ENCODE assay signal across 27 cellular contexts in genomic region chr3:59237121-59237520, GRCh38.
A peak's percentile ranks its signal among the peaks of the same experiment; 100 is the strongest.
DNase-seq lines count a peak whose midpoint lies in the region; ATAC-seq, FAIRE-seq and TF ChIP-seq lines count a peak whose summit lies in the region.
"Had no signal": no experiment of that assay in that cellular context is flagged by ENCODE, and none has a peak within 500 bp of the region (broad histone marks: within the 10 kb centered on the region; RNA-seq: fewer than 3 reads in every experiment).

No MANE protein-coding gene starts in this region.

- no TSS peak for BruUV-seq in PC-3 (replicated peaks; lab: Mats Ljungman, UMichigan)

- peak overlapping the region; percentile 19 for H3K4me2 ChIP-seq in PC-3 (ENCODE audit: low read length)

- TF ChIP-seq CTCF in PC-3 (conservative IDR thresholded peaks at IDR 0.05; ENCODE audit: low read depth, low read length) (no peak), astrocyte of the spinal cord (IDR thresholded peaks at IDR 0.05; ENCODE audit: low read depth, low read length) (no peak)

- H3K27me3 Mint-ChIP-seq in stimulated activated memory B cell treated with anti-CD40 and anti-IgM and Interleukin-4, amounts not matched to agents 10 μg/mL and 1 μg/mL and 100 μg/mL, for 72 hours = no peaks in the 10 kb centered on the region
- H3K27me3 Mint-ChIP-seq: brain, naive B cell had no signal

- no peaks in the 10 kb centered on the region for H3K79me2 ChIP-seq in PC-3 (ENCODE audit: low read length)

- POLR2A ChIA-PET in PC-3 (lab: Charles Lee; ENCODE audit: unreplicated experiment) = no interaction called here

- H2AFZ ChIP-seq in PC-3 (ENCODE audit: low read length) = 0 out of 2 replicates have a peak overlapping the region, but pooled peaks have one; percentile 35

- H3K9ac ChIP-seq in PC-3 (ENCODE audit: low read length) = peak overlapping the region; percentile 30

- no peaks in the 10 kb centered on the region for H3K27me3 ChIP-seq in PC-3 (ENCODE audit: low read length)
- H3K27me3 ChIP-seq: left lung, Peyer's patch had no signal

- no peak overlapping the region for H3K27ac Mint-ChIP-seq in stimulated activated memory B cell treated with anti-CD40 and anti-IgM and Interleukin-4, amounts not matched to agents 10 μg/mL and 1 μg/mL and 100 μg/mL, for 72 hours
- H3K27ac Mint-ChIP-seq: activated naive CD8-positive, alpha-beta T cell treated with anti-CD3 and anti-CD28 coated beads, Interleukin-2, amount 10 ng/mL, durations not matched to agents 7 days and 5 days; brain; CD8-positive, alpha-beta T cell; H9; WTC11 had no signal

- no peaks in the 10 kb centered on the region for H3F3A ChIP-seq in PC-3 (ENCODE audit: low read length, unreplicated experiment)

- intact Hi-C loops in PC-3 (cut with micrococcal nuclease) = loop anchor here (2.0 kb wide), 1 partner anchor 24 kb away; no protein-coding TSS in a partner anchor

- H3K4me1 ChIP-seq in PC-3 (ENCODE audit: insufficient read depth, low read length) = peaks cover 49% of the 10 kb centered on the region
- H3K4me1 ChIP-seq: left lung, Peyer's patch had no signal

- H3K9me3 ChIP-seq in PC-3 (ENCODE audit: low read length) = no peaks in the 10 kb centered on the region
- H3K9me3 ChIP-seq: left lung, Peyer's patch, thoracic aorta had no signal

- H3K4me1 Mint-ChIP-seq in stimulated activated memory B cell treated with anti-CD40 and anti-IgM and Interleukin-4, amounts not matched to agents 10 μg/mL and 1 μg/mL and 100 μg/mL, for 72 hours = peaks cover 8% of the 10 kb centered on the region
- H3K4me1 Mint-ChIP-seq: H9, WTC11 had no signal

- H3K36me3 Mint-ChIP-seq in stimulated activated memory B cell treated with anti-CD40 and anti-IgM and Interleukin-4, amounts not matched to agents 10 μg/mL and 1 μg/mL and 100 μg/mL, for 72 hours = no peaks in the 10 kb centered on the region
- H3K36me3 Mint-ChIP-seq: activated naive CD8-positive, alpha-beta T cell treated with anti-CD3 and anti-CD28 coated beads, Interleukin-2, amount 10 ng/mL, durations not matched to agents 7 days and 5 days; brain; CD8-positive, alpha-beta T cell; naive B cell; WTC11 had no signal

- FAIRE-seq in urothelium cell line (lab: Jason Lieb, UNC) = peak; percentile 52
- FAIRE-seq: GM12892 had no signal

- DNase-seq in GM04504 (ENCODE audit: low read depth) (peak; percentile 23), PC-3 (peak; percentile 91), astrocyte of the spinal cord (ENCODE audit: low read depth, low spot score) (peak; percentile 36), urothelium cell line (ENCODE audit: low spot score) (peak; percentile 67)
- no peak for DNase-seq in activated naive CD4-positive, alpha-beta T cell (lab: John Stamatoyannopoulos, UW)
- DNase-seq: activated naive CD8-positive, alpha-beta T cell treated with anti-CD3 and anti-CD28 coated beads, Interleukin-2, amount 10 ng/mL, durations not matched to agents 7 days and 5 days; AML-193; CD8-positive, alpha-beta T cell; DMS53; foreskin melanocyte; H9; Karpas-422; left lung; naive B cell; NCI-H1694; NCI-H524 treated with DMSO at 0.1 percent for 48 hours; Peyer's patch; right cardiac atrium; stimulated activated CD4-positive, alpha-beta T cell treated with anti-CD3 and anti-CD28 coated beads, Interleukin-12 subunit alpha, Interleukin-12 subunit beta, amount 100 ng/mL, for 4 hours; stimulated activated CD4-positive, alpha-beta T cell treated with anti-CD3 and anti-CD28 coated beads, Interleukin-4, amount 100 ng/mL, for 24 hours; stimulated activated naive CD4-positive, alpha-beta T cell had no signal

- H3K4me3 ChIP-seq in PC-3 (ENCODE audit: low read length) (no peak overlapping the region), astrocyte of the spinal cord (ENCODE audit: low read depth, low read length) (no peak overlapping the region)
- H3K4me3 ChIP-seq: left lung, Peyer's patch, thoracic aorta had no signal

- H3K9me2 ChIP-seq in PC-3 (replicated peaks; ENCODE audit: low read length) = no peaks in the 10 kb centered on the region

- H4K20me1 ChIP-seq in PC-3 (ENCODE audit: low read length) = no peaks in the 10 kb centered on the region

- H3K4me3 Mint-ChIP-seq in stimulated activated memory B cell treated with anti-CD40 and anti-IgM and Interleukin-4, amounts not matched to agents 10 μg/mL and 1 μg/mL and 100 μg/mL, for 72 hours = no peak overlapping the region
- H3K4me3 Mint-ChIP-seq: activated naive CD8-positive, alpha-beta T cell treated with anti-CD3 and anti-CD28 coated beads, Interleukin-2, amount 10 ng/mL, durations not matched to agents 7 days and 5 days; brain; CD8-positive, alpha-beta T cell; H9; naive B cell; WTC11 had no signal

- in situ Hi-C loops in astrocyte of the spinal cord (cut with HindIII; ENCODE audit: low sequenced_read_pairs) = no loop called here

- peak; percentile 86 for ATAC-seq in PC-3
- ATAC-seq in stimulated activated memory B cell treated with anti-CD40 and anti-IgM and Interleukin-4, amounts not matched to agents 10 μg/mL and 1 μg/mL and 100 μg/mL, for 72 hours = no peak
- ATAC-seq in HG03571 (IDR thresholded peaks at IDR 0.05; ENCODE audit: unreplicated experiment) = no peak
- ATAC-seq: CD8-positive, alpha-beta T cell; left lung; right cardiac atrium; WTC11 had no signal

- peaks cover 9% of the 10 kb centered on the region for H3K9me3 Mint-ChIP-seq in stimulated activated memory B cell treated with anti-CD40 and anti-IgM and Interleukin-4, amounts not matched to agents 10 μg/mL and 1 μg/mL and 100 μg/mL, for 72 hours
- H3K9me3 Mint-ChIP-seq: activated naive CD8-positive, alpha-beta T cell treated with anti-CD3 and anti-CD28 coated beads, Interleukin-2, amount 10 ng/mL, durations not matched to agents 7 days and 5 days; CD8-positive, alpha-beta T cell had no signal

- H3K27ac ChIP-seq in PC-3 (ENCODE audit: low read length) = peak overlapping the region; percentile 82
- H3K27ac ChIP-seq: Peyer's patch, thoracic aorta had no signal

- no peaks in the 10 kb centered on the region for H3K36me3 ChIP-seq in PC-3 (ENCODE audit: low read depth, low read length)
- H3K36me3 ChIP-seq: left lung, Peyer's patch, thoracic aorta had no signal

- CTCF ChIA-PET in PC-3 (lab: Charles Lee) = no interaction called here

Comparison
In these comparisons a context has a peak if more than half of its experiments do, and no peak if none do; other contexts are left out.
1. DNase-seq: peak in GM04504 (single experiment), PC-3 (single experiment), astrocyte of the spinal cord (single experiment) and urothelium cell line (single experiment); none in activated naive CD4-positive, alpha-beta T cell (0 of 4).